25 cellular contexts compared by ENCODE assay signal in the genomic region with DNA sequence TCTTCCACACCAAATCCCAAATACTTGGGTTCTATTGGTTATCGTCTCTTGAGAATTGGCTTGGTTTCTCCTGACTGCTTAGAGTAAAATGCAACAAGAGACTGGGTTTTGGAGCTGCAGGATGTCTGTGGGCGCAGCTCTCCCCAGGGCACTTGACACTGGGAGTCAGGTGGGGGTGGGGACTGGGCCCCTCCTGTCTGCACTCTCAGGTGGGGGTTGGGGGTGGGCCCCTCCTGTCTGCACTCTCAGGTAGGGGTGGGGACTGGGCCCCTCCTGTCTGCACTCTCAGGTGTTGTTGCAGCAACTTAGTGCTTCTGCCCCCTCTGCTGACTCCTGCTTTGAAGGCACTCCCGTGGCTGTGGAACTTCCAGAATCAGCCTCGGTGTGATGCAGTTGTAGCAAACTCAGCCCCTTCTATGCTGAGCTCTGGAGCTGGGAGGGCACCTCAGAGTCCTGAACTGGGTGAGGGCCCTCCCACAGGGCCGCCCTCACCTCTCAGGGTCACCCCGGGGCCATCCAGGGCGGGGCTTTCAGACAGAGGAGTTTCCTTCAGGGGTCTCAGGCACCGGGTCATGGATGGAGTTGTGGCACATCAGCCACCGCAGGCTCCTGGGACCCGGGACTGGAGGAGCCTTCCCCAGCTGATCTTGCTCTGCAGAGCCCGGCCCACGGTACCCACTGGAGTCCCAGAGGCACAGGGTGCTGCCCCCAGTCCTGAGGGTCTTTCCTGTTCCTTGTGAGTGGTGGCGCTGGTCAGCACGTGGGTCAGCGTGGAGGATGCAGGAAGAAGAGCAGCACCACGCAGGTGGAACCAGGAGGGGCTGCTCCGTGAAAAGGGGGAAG. TPM values are rescaled to one million over a fixed set of nuclear protein-coding genes. Genes with fewer than 3 reads are reported as not detected.
DNase-seq lines count a peak whose midpoint lies in the region; ATAC-seq, FAIRE-seq and TF ChIP-seq lines count a peak whose summit lies in the region.
"Had no signal": no experiment of that assay in that cellular context is flagged by ENCODE, and none has a peak within 500 bp of the region (broad histone marks: within the 10 kb centered on the region; RNA-seq: fewer than 3 reads in every experiment).

No MANE protein-coding gene starts in this region.

- H3K79me1 ChIP-seq in H1 (ENCODE audit: low read depth, low read length) (no peaks in the 10 kb centered on the region), neuronal stem cell (ENCODE audit: low read depth, low read length) (no peaks in the 10 kb centered on the region)

- no peak overlapping the region for H3K56ac ChIP-seq in H1 (replicated peaks; ENCODE audit: insufficient read length, low read depth, low read length)

- no peak overlapping the region for H2BK15ac ChIP-seq in H1 (ENCODE audit: low read length)
- H2BK15ac ChIP-seq in neuronal stem cell (ENCODE audit: low read length) = no peak overlapping the region

- H3K36me3 ChIP-seq in H1 (ENCODE audit: control insufficient read depth in 2 of 4, insufficient read depth in 4 of 4, low read length in 3 of 4) (no peaks in the 10 kb centered on the region), neuronal stem cell (replicated peaks in 1 of 2; ENCODE audit: control insufficient read depth in 2 of 2, insufficient read depth in 2 of 2, low read length in 2 of 2) (no peaks in the 10 kb centered on the region), upper lobe of right lung (no peaks in the 10 kb centered on the region)
- no peaks in the 10 kb centered on the region for H3K36me3 ChIP-seq in CD4-positive, alpha-beta memory T cell (ENCODE audit: insufficient read depth, low read length)

- no peak overlapping the region for H2BK20ac ChIP-seq in H1 (ENCODE audit: low read length)

- H3K14ac ChIP-seq in H1 (ENCODE audit: insufficient read length) (no peak overlapping the region), neuronal stem cell (ENCODE audit: low read length) (peak overlapping the region; percentile 82)

- no peak overlapping the region for H4K5ac ChIP-seq in H1 (ENCODE audit: insufficient read length, low read depth, low read length)

- intact Hi-C loops in upper lobe of right lung (cut with DNase I) = no loop called here
- intact Hi-C loops in CD4-positive, alpha-beta memory T cell (cut with micrococcal nuclease) = no loop called here

- H3K27me3 Mint-ChIP-seq in stimulated activated naive CD8-positive, alpha-beta T cell treated with anti-CD3 and anti-CD28 coated beads, Interleukin-15, amount 100 ng/mL, for 72 hours = peaks cover 19% of the 10 kb centered on the region
- peaks cover 5 to 17% of the 10 kb centered on the region in 2 donors for H3K27me3 Mint-ChIP-seq in CD4-positive, alpha-beta memory T cell

- POLR2A ChIA-PET in H1 (lab: Charles Lee; ENCODE audit: partially characterized antibody) = no interaction called here
- POLR2A ChIA-PET in CD4-positive, alpha-beta memory T cell (lab: Charles Lee; ENCODE audit: partially characterized antibody) = no interaction called here

- no peaks in the 10 kb centered on the region for H4K20me1 ChIP-seq in H1 (replicated peaks in 1 of 2; ENCODE audit: control insufficient read depth in 1 of 2, insufficient read depth in 2 of 2, low read length in 2 of 2)

- H3K18ac ChIP-seq in H1 (ENCODE audit: extremely low read depth, low read length) (no peak overlapping the region), neuronal stem cell (ENCODE audit: low read length) (no peak overlapping the region)

- H3K36me3 Mint-ChIP-seq in CD4-positive, alpha-beta memory T cell = no peaks in the 10 kb centered on the region

- DNase-seq in stimulated activated naive CD8-positive, alpha-beta T cell treated with anti-CD3 and anti-CD28 coated beads, Interleukin-15, amount 100 ng/mL, for 72 hours = no peak
- DNase-seq in stimulated activated naive CD8-positive, alpha-beta T cell treated with anti-CD3 and anti-CD28 coated beads, Interleukin-15, Interleukin-2, amounts not matched to agents 100 U/mL and 50 U/mL, for 24 hours = no peak
- no peak for DNase-seq in H1 (ENCODE audit: low read depth in 1 of 2, low spot score in 2 of 2)
- no peak for DNase-seq in neuronal stem cell (ENCODE audit: low spot score)
- no peak for DNase-seq in upper lobe of right lung
- no peak for DNase-seq in foreskin fibroblast
- DNase-seq in stimulated activated CD8-positive, alpha-beta memory T cell treated with anti-CD3 and anti-CD28 coated beads, Interleukin-4, amount 100 ng/mL, for 48 hours = no peak
- no peak for DNase-seq in CD4-positive, alpha-beta memory T cell
- DNase-seq: AML-193; CD4-positive, alpha-beta T cell; DMS153; DMS79; GM23248; HCEC 1CT; IMR-90; KBM-7 had no signal

- H2BK5ac ChIP-seq in H1 (ENCODE audit: low read depth, low read length) (no peak overlapping the region), neuronal stem cell (ENCODE audit: low read length) (no peak overlapping the region)

- H3K27me3 ChIP-seq in H1 (replicated peaks in 1 of 4; ENCODE audit: control insufficient read depth in 3 of 4, extremely low read depth in 1 of 4, insufficient read depth in 3 of 4, low read length in 3 of 4) = no peaks in the 10 kb centered on the region
- H3K27me3 ChIP-seq in neuronal stem cell (ENCODE audit: control insufficient read depth in 3 of 3, insufficient read depth in 3 of 3, low read depth in 1 of 3, low read length in 3 of 3) = peaks cover 0 to 2% (median 0%) of the 10 kb centered on the region in 3 experiments
- H3K27me3 ChIP-seq in upper lobe of right lung = no peaks in the 10 kb centered on the region
- H3K27me3 ChIP-seq in CD4-positive, alpha-beta memory T cell (ENCODE audit: insufficient read depth, low read length) = no peaks in the 10 kb centered on the region

- H3K4ac ChIP-seq in H1 (replicated peaks; ENCODE audit: insufficient read length, low read depth, low read length) = no peak overlapping the region
- no peak overlapping the region for H3K4ac ChIP-seq in neuronal stem cell (ENCODE audit: low read length)

- H2AFZ ChIP-seq in H1 (ENCODE audit: low read length) (no peak overlapping the region), neuronal stem cell (ENCODE audit: low read length) (no peak overlapping the region)
- H2AFZ ChIP-seq: GM23248 had no signal

- no peak for TF ChIP-seq RAD21 in H1 (IDR thresholded peaks at IDR 0.05 in 1 of 2, conservative IDR thresholded peaks at IDR 0.05 in 1 of 2; ENCODE audit: low read depth in 2 of 2, low read length in 2 of 2)

- no peaks in the 10 kb centered on the region for H3K23me2 ChIP-seq in H1 (ENCODE audit: low read depth, low read length)

- H4K8ac ChIP-seq in H1 (ENCODE audit: extremely low read depth, insufficient read depth, low read length) = peak overlapping the region; percentile 85; the same call in 1 of the 2 replicates
- no peak overlapping the region for H4K8ac ChIP-seq in neuronal stem cell (ENCODE audit: low read depth, low read length)

- no peak overlapping the region for H2BK12ac ChIP-seq in H1 (ENCODE audit: low read depth, low read length)
- H2BK12ac ChIP-seq in neuronal stem cell (ENCODE audit: low read length) = no peak overlapping the region

- CTCF ChIA-PET in H1 (lab: Charles Lee; ENCODE audit: partially characterized antibody) = interaction anchor here (1.3 to 2.0 kb wide), 5 partner anchors 15 to 140 kb away, joined by 3 to 8 read pairs (median 5); no protein-coding TSS in a partner anchor
- CTCF ChIA-PET in CD4-positive, alpha-beta memory T cell (lab: Charles Lee; ENCODE audit: partially characterized antibody) = no interaction called here

- no peak overlapping the region for H3K23ac ChIP-seq in H1 (ENCODE audit: insufficient read length)
- no peak overlapping the region for H3K23ac ChIP-seq in neuronal stem cell (ENCODE audit: low read depth, low read length, poor library complexity)

- ATAC-seq in stimulated activated naive CD8-positive, alpha-beta T cell treated with anti-CD3 and anti-CD28 coated beads, Interleukin-15, amount 100 ng/mL, for 72 hours = peak; percentile 59
- no peak for ATAC-seq in stimulated activated naive CD8-positive, alpha-beta T cell treated with anti-CD3 and anti-CD28 coated beads, Interleukin-15, Interleukin-2, amounts not matched to agents 100 U/mL and 50 U/mL, for 24 hours
- peak; percentile 15 for ATAC-seq in upper lobe of right lung
- ATAC-seq: A549 had no signal

- no peak overlapping the region for H3K4me3 Mint-ChIP-seq in stimulated activated naive CD8-positive, alpha-beta T cell treated with anti-CD3 and anti-CD28 coated beads, Interleukin-15, amount 100 ng/mL, for 72 hours
- H3K4me3 Mint-ChIP-seq in CD4-positive, alpha-beta memory T cell = no peak overlapping the region
- H3K4me3 Mint-ChIP-seq: CD4-positive, alpha-beta T cell had no signal

- no peak for TF ChIP-seq EP300 in H1 (IDR thresholded peaks at IDR 0.05; ENCODE audit: borderline replicate concordance in 1 of 2, low read depth in 2 of 2, low read length in 2 of 2)

- H3K9me3 Mint-ChIP-seq in stimulated activated naive CD8-positive, alpha-beta T cell treated with anti-CD3 and anti-CD28 coated beads, Interleukin-15, amount 100 ng/mL, for 72 hours = no peaks in the 10 kb centered on the region
- peaks cover 0 to 6% (median under 1%) of the 10 kb centered on the region in 8 donors for H3K9me3 Mint-ChIP-seq in CD4-positive, alpha-beta memory T cell
- H3K9me3 Mint-ChIP-seq: CD4-positive, alpha-beta T cell had no signal

- H3K4me2 ChIP-seq in H1 (ENCODE audit: insufficient read depth in 1 of 2, low read depth in 2 of 2, low read length in 2 of 2) (no peak overlapping the region), neuronal stem cell (ENCODE audit: insufficient read depth, low read length, poor library complexity, severe bottlenecking) (no peak overlapping the region)
- H3K4me2 ChIP-seq: A549 had no signal

- H3K4me1 ChIP-seq in H1 (replicated peaks in 1 of 4; ENCODE audit: control insufficient read depth in 3 of 4, insufficient read depth in 4 of 4, low read length in 3 of 4) (no peaks in the 10 kb centered on the region), neuronal stem cell (ENCODE audit: control insufficient read depth in 2 of 2, insufficient read depth in 1 of 2, low read depth in 1 of 2, low read length in 2 of 2) (no peaks in the 10 kb centered on the region), upper lobe of right lung (no peaks in the 10 kb centered on the region)
- no peaks in the 10 kb centered on the region for H3K4me1 ChIP-seq in CD4-positive, alpha-beta memory T cell (ENCODE audit: insufficient read depth, low read length)
- H3K4me1 ChIP-seq: A549 had no signal

- H2BK120ac ChIP-seq in H1 (replicated peaks; ENCODE audit: low read depth, low read length) (no peak overlapping the region), neuronal stem cell (ENCODE audit: low read depth, low read length) (no peak overlapping the region)

- no peak overlapping the region for H3K27ac Mint-ChIP-seq in stimulated activated naive CD8-positive, alpha-beta T cell treated with anti-CD3 and anti-CD28 coated beads, Interleukin-15, amount 100 ng/mL, for 72 hours
- H3K27ac Mint-ChIP-seq in CD4-positive, alpha-beta memory T cell = no peak overlapping the region
- H3K27ac Mint-ChIP-seq: CD4-positive, alpha-beta T cell had no signal

- H3K79me2 ChIP-seq in H1 (ENCODE audit: control insufficient read depth in 1 of 2, insufficient read depth in 2 of 2, low read length in 2 of 2) = no peaks in the 10 kb centered on the region

- H4K91ac ChIP-seq in H1 (replicated peaks; ENCODE audit: insufficient read length, low read length) (no peak overlapping the region), neuronal stem cell (ENCODE audit: low read depth, low read length, poor library complexity) (no peak overlapping the region)

- H2AK5ac ChIP-seq in H1 (ENCODE audit: low read depth, low read length) = no peak overlapping the region
- H2AK5ac ChIP-seq in neuronal stem cell (ENCODE audit: low read depth, low read length) = no peak overlapping the region

- no peak overlapping the region for H3K4me3 ChIP-seq in H1 (ENCODE audit: extremely low read depth in 1 of 4, insufficient read depth in 2 of 4, low read depth in 3 of 4, low read length in 4 of 4)
- H3K4me3 ChIP-seq in neuronal stem cell (ENCODE audit: low read length in 2 of 2) = no peak overlapping the region
- no peak overlapping the region for H3K4me3 ChIP-seq in upper lobe of right lung
- no peak overlapping the region for H3K4me3 ChIP-seq in foreskin fibroblast (ENCODE audit: low read depth in 1 of 2, low read length in 2 of 2)
- H3K4me3 ChIP-seq in CD4-positive, alpha-beta memory T cell (ENCODE audit: low read length in 2 of 2) = no peak overlapping the region
- H3K4me3 ChIP-seq: A549, GM23248 had no signal

- H3K9ac ChIP-seq in H1 (replicated peaks in 1 of 4; ENCODE audit: extremely low read depth in 1 of 4, low read depth in 3 of 4, low read length in 3 of 4) = no peak overlapping the region
- H3K9ac ChIP-seq in neuronal stem cell (ENCODE audit: low read depth, low read length, poor library complexity) = no peak overlapping the region
- H3K9ac ChIP-seq: GM23248 had no signal

- TF ChIP-seq CTCF in H1 (IDR thresholded peaks at IDR 0.05; ENCODE audit: control extremely low read depth in 1 of 3, insufficient read depth in 1 of 3, low read depth in 1 of 3, low read length in 3 of 3) (no peak), upper lobe of right lung (IDR thresholded peaks at IDR 0.05) (no peak), foreskin fibroblast (IDR thresholded peaks at IDR 0.05; ENCODE audit: low read depth, low read length) (no peak)

- 78% methylated on average over 17 of the region's 17 CpGs; no CpG with 5 or more reads in 1 of the 2 experiments for WGBS in H1 (ENCODE audit: extremely low coverage in 1 of 2, insufficient coverage in 1 of 2, insufficient read length in 1 of 2, insufficient replicate concordance in 2 of 2, low coverage in 1 of 2, low lambda C conversion rate in 2 of 2, missing lambda C conversion rate in 1 of 2), 2 experiments
- no CpG with 5 or more reads among the region's 17 CpGs for WGBS in neuronal stem cell (ENCODE audit: extremely low coverage in 2 of 2, insufficient read length in 2 of 2, insufficient replicate concordance in 1 of 2), 2 donors

- FAIRE-seq in H1 (lab: Jason Lieb, UNC) = no peak
- FAIRE-seq: A549, GM12892, GM19239, H54 had no signal

- no peak overlapping the region for H3K27ac ChIP-seq in H1 (ENCODE audit: low read depth, low read length)
- H3K27ac ChIP-seq in neuronal stem cell (replicated peaks; ENCODE audit: low read length) = no peak overlapping the region
- H3K27ac ChIP-seq in upper lobe of right lung = no peak overlapping the region
- H3K27ac ChIP-seq in CD4-positive, alpha-beta memory T cell (ENCODE audit: low read depth, low read length) = no peak overlapping the region
- H3K27ac ChIP-seq: 22Rv1, A549, C4-2B, GM23248, HL-60 had no signal

- TF ChIP-seq POLR2A in H1 (IDR thresholded peaks at IDR 0.05; ENCODE audit: control extremely low read depth in 1 of 2, low read depth in 2 of 2, low read length in 2 of 2) = no peak

- no peaks in the 10 kb centered on the region for H3K4me1 Mint-ChIP-seq in stimulated activated naive CD8-positive, alpha-beta T cell treated with anti-CD3 and anti-CD28 coated beads, Interleukin-15, amount 100 ng/mL, for 72 hours
- no peaks in the 10 kb centered on the region for H3K4me1 Mint-ChIP-seq in CD4-positive, alpha-beta memory T cell

- H3K9me3 ChIP-seq in H1 (ENCODE audit: insufficient read depth in 2 of 2, low read depth in 1 of 2, low read length in 1 of 2) = no peaks in the 10 kb centered on the region
- peaks cover 0 to 3% of the 10 kb centered on the region in 2 donors for H3K9me3 ChIP-seq in neuronal stem cell (replicated peaks in 1 of 2; ENCODE audit: control insufficient read depth in 2 of 2, insufficient read depth in 1 of 2, low read depth in 1 of 2, low read length in 2 of 2)
- H3K9me3 ChIP-seq in upper lobe of right lung = no peaks in the 10 kb centered on the region
- H3K9me3 ChIP-seq in CD4-positive, alpha-beta memory T cell (ENCODE audit: control insufficient read depth in 1 of 2, low read length in 2 of 2) = no peaks in the 10 kb centered on the region
- H3K9me3 ChIP-seq: A549 had no signal

RNA-seq across cellular contexts. Expression of a gene that starts 22.9 kb away (rescaled TPM):
- not detected in 2 replicates for total RNA-seq in H1 (2021; fragmentation: NEBNext Ultra II Directional; extraction: Animal tissue kit (Norgen Biotek cat#: 25700))
- polyA plus RNA-seq in H1 (2011; rRNA removed) = 0.06 TPM in 1 of 2 replicates, not detected in the other
- not detected for polyA plus RNA-seq in H1 (2011; cell fraction: cytosol; rRNA removed)
- polyA plus RNA-seq in H1 (2011; cell fraction: nucleus; rRNA removed) = 0.09 TPM
- not detected in 4 replicates for polyA plus RNA-seq in H1 (2012, experiment 1 of 2)
- polyA plus RNA-seq in H1 (2012, experiment 2 of 2) = not detected
- 0.12 TPM for polyA plus RNA-seq in H1 (2013, experiment 1 of 2)
- 0.15 TPM for polyA plus RNA-seq in H1 (2013, experiment 2 of 2)
- polyA minus RNA-seq in H1 (2011; rRNA and poly(A)+ RNA removed) = not detected in 2 replicates
- polyA minus RNA-seq in H1 (2011; cell fraction: cytosol; rRNA and poly(A)+ RNA removed) = not detected
- not detected for polyA minus RNA-seq in H1 (2011; cell fraction: nucleus; rRNA and poly(A)+ RNA removed)
- polyA plus RNA-seq in neuronal stem cell (2013, experiment 1 of 2) = not detected
- polyA plus RNA-seq in neuronal stem cell (2013, experiment 2 of 2) = not detected
- total RNA-seq in upper lobe of right lung = not detected
- total RNA-seq in CD4-positive, alpha-beta memory T cell = not detected
- not detected for polyA plus RNA-seq in CD4-positive, alpha-beta memory T cell
- total RNA-seq: CD4-positive, alpha-beta T cell; GM23248; HT1080; IMR-90 had no signal
- polyA plus RNA-seq: A549, BJ, GM23248, IMR-90 had no signal
